Comparison of ENCODE assay signal across 1 cellular context in genomic region chr7:116582164-116582732, GRCh38.
TF ChIP-seq lines count a peak whose summit lies in the region.

No MANE protein-coding gene starts in this region.

TF ChIP-seq in IMR-90, 13 proteins besides CTCF, POLR2A, EP300 and RAD21:
- TF ChIP-seq CHD1 (IDR thresholded peaks at IDR 0.05; ENCODE audit: low read depth, low read length) (no peak), MXI1 (IDR thresholded peaks at IDR 0.05; ENCODE audit: borderline replicate concordance, low read depth, low read length) (no peak), USF2 (IDR thresholded peaks at IDR 0.05; ENCODE audit: low read depth, low read length) (no peak), RFX5 (IDR thresholded peaks at IDR 0.05; ENCODE audit: low read depth, low read length) (no peak), MAZ (IDR thresholded peaks at IDR 0.05; ENCODE audit: borderline replicate concordance, low read depth, low read length) (no peak; the same call in 1 of the 2 replicates), FOS (IDR thresholded peaks at IDR 0.05; ENCODE audit: low read depth, low read length) (peak; percentile 34; the same call in 1 of the 2 replicates), BHLHE40 (IDR thresholded peaks at IDR 0.05; ENCODE audit: low read depth, low read length) (0 out of 2 replicates have a peak, but pooled peaks have one; percentile 1), SMC3 (IDR thresholded peaks at IDR 0.05; ENCODE audit: low read depth, low read length) (peak; percentile 42), CEBPB (IDR thresholded peaks at IDR 0.05; ENCODE audit: low read depth, low read length) (peak; percentile 29; the same call in 1 of the 2 replicates), RCOR1 (IDR thresholded peaks at IDR 0.05; ENCODE audit: insufficient replicate concordance, low read length) (no peak), ELK1 (IDR thresholded peaks at IDR 0.05; ENCODE audit: borderline replicate concordance, low read depth, low read length) (no peak), MAFK (IDR thresholded peaks at IDR 0.05; ENCODE audit: low read depth, low read length) (no peak), NFE2L2 (IDR thresholded peaks at IDR 0.05; ENCODE audit: low read depth, low read length) (no peak)
